In the genomic region with DNA sequence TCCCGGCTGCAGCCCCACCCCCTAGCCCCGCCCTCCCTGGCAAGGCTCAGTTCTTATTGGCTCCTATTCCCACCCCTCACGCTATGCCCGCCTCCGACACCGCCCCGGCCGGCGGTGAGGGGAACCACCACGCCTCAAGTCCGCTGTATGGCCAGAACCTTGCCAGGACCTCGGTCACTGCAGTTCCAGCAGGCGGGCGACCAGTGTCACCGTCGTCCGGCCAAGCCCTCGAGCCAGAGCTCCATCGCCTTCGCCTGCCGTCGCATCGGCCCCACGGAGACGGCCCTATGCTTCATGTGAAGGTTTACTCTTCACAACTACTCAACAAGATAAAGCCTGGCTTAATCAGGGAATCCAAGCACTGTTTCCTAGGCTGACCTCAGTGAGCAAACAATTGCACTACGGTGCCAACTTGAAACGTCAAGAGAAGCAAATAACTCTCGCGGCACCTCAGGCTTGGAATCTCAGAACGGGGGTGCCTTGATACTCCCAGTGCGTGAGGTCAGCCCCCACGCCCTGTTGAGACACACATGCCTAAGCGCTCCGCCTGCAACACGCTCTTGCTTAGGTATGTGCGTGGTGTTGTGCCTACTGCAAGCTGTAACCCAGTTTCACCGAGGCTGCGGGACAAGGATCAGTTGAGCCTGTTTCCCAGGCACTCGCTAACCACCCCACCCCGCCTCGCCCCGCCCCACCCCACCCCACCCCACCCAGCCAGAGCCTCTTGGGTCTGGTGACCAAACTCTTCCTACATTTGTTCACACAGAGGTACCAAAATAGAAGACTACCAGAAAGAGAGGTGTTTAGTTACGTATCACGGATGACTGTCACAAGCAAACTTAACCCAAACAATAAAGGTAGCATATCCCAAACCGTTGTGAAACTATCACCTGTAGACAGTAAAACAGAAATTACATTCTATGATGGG, we compare ENCODE assay signal across 1 cellular context.
TF ChIP-seq lines count a peak whose summit lies in the region.

No MANE protein-coding gene starts in this region.

TF ChIP-seq in HepG2, 621 proteins besides CTCF, POLR2A, EP300 and RAD21 (continued from another document and continues in another):
- TF ChIP-seq, protein P1, sequence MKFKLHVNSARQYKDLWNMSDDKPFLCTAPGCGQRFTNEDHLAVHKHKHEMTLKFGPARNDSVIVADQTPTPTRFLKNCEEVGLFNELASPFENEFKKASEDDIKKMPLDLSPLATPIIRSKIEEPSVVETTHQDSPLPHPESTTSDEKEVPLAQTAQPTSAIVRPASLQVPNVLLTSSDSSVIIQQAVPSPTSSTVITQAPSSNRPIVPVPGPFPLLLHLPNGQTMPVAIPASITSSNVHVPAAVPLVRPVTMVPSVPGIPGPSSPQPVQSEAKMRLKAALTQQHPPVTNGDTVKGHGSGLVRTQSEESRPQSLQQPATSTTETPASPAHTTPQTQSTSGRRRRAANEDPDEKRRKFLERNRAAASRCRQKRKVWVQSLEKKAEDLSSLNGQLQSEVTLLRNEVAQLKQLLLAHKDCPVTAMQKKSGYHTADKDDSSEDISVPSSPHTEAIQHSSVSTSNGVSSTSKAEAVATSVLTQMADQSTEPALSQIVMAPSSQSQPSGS (CRISPR knock-in tag; IDR thresholded peaks at IDR 0.05) = no peak
- TF ChIP-seq DMAP1 (CRISPR knock-in tag; IDR thresholded peaks at IDR 0.05) (peak; percentile 36; the same call in 1 of the 2 replicates), KDM4B (CRISPR knock-in tag; IDR thresholded peaks at IDR 0.05) (no peak; the same call in 1 of the 2 replicates), UBTF (CRISPR knock-in tag; IDR thresholded peaks at IDR 0.05) (peak; percentile 82), ZNF317 (CRISPR knock-in tag; IDR thresholded peaks at IDR 0.05) (no peak), ATF7-NPFF (CRISPR knock-in tag; IDR thresholded peaks at IDR 0.05; ENCODE audit: low read depth) (peak; percentile 74; the same call in 1 of the 2 replicates), ZNF224 (CRISPR knock-in tag; IDR thresholded peaks at IDR 0.05) (0 out of 2 replicates have a peak, but pooled peaks have one; percentile 31), ARNT2 (CRISPR knock-in tag; IDR thresholded peaks at IDR 0.05; ENCODE audit: low read depth) (peak; percentile 44; the same call in 1 of the 2 replicates), FOSL1 (CRISPR knock-in tag; IDR thresholded peaks at IDR 0.05; ENCODE audit: borderline replicate concordance) (no peak), TBX2 (CRISPR knock-in tag; IDR thresholded peaks at IDR 0.05; ENCODE audit: borderline replicate concordance) (0 out of 2 replicates have a peak, but pooled peaks have one; percentile 4), KLF6 (CRISPR knock-in tag; IDR thresholded peaks at IDR 0.05) (peak; percentile 19; the same call in 1 of the 2 replicates), REXO4 (CRISPR knock-in tag; IDR thresholded peaks at IDR 0.05; ENCODE audit: borderline replicate concordance) (no peak), SP2 (CRISPR knock-in tag; IDR thresholded peaks at IDR 0.05) (peak; percentile 84), AGO1 (IDR thresholded peaks at IDR 0.05; ENCODE audit: low read depth, low read length, poor library complexity, severe bottlenecking) (no peak), SOX6 (IDR thresholded peaks at IDR 0.05) (no peak), SOX6 (CRISPR knock-in tag; IDR thresholded peaks at IDR 0.05) (0 out of 2 replicates have a peak, but pooled peaks have one; percentile 27), ZNF776 (CRISPR knock-in tag; IDR thresholded peaks at IDR 0.05) (no peak), STAG1 (CRISPR knock-in tag; IDR thresholded peaks at IDR 0.05) (peak; percentile 25), ZGPAT (CRISPR knock-in tag; IDR thresholded peaks at IDR 0.05) (0 out of 2 replicates have a peak, but pooled peaks have one; percentile 57), SRY (CRISPR knock-in tag; IDR thresholded peaks at IDR 0.05) (0 out of 2 replicates have a peak, but pooled peaks have one; percentile 56), HOXA3 (CRISPR knock-in tag; IDR thresholded peaks at IDR 0.05) (peak; percentile 14; the same call in 1 of the 2 replicates), ZNF30 (CRISPR knock-in tag; IDR thresholded peaks at IDR 0.05) (no peak), POLR2G (IDR thresholded peaks at IDR 0.05; ENCODE audit: low read depth, low read length) (peak; percentile 44; the same call in 1 of the 2 replicates), ZNF883 (CRISPR knock-in tag; IDR thresholded peaks at IDR 0.05; ENCODE audit: not compliant biosample characterization) (no peak), HMGXB4 (CRISPR knock-in tag; IDR thresholded peaks at IDR 0.05; ENCODE audit: borderline replicate concordance in 1 of 2, low read depth in 1 of 2) (0 out of 4 replicates have a peak, but pooled peaks of 1 of the 2 experiments have one; percentile 25), HNRNPLL (IDR thresholded peaks at IDR 0.05; ENCODE audit: low read depth, low read length, poor library complexity, severe bottlenecking) (peak; percentile 16), ZNF672 (CRISPR knock-in tag; IDR thresholded peaks at IDR 0.05) (0 out of 2 replicates have a peak, but pooled peaks have one; percentile 22), THAP11 (CRISPR knock-in tag; IDR thresholded peaks at IDR 0.05) (0 out of 2 replicates have a peak, but pooled peaks have one; percentile 16), ZSCAN20 (CRISPR knock-in tag; IDR thresholded peaks at IDR 0.05; ENCODE audit: borderline replicate concordance) (no peak)
- TF ChIP-seq, protein P2, sequence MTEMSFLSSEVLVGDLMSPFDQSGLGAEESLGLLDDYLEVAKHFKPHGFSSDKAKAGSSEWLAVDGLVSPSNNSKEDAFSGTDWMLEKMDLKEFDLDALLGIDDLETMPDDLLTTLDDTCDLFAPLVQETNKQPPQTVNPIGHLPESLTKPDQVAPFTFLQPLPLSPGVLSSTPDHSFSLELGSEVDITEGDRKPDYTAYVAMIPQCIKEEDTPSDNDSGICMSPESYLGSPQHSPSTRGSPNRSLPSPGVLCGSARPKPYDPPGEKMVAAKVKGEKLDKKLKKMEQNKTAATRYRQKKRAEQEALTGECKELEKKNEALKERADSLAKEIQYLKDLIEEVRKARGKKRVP (CRISPR knock-in tag; IDR thresholded peaks at IDR 0.05) = no peak
- TF ChIP-seq, protein P3, sequence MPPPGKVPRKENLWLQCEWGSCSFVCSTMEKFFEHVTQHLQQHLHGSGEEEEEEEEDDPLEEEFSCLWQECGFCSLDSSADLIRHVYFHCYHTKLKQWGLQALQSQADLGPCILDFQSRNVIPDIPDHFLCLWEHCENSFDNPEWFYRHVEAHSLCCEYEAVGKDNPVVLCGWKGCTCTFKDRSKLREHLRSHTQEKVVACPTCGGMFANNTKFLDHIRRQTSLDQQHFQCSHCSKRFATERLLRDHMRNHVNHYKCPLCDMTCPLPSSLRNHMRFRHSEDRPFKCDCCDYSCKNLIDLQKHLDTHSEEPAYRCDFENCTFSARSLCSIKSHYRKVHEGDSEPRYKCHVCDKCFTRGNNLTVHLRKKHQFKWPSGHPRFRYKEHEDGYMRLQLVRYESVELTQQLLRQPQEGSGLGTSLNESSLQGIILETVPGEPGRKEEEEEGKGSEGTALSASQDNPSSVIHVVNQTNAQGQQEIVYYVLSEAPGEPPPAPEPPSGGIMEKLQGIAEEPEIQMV (CRISPR knock-in tag; IDR thresholded peaks at IDR 0.05; ENCODE audit: low read depth) = peak; percentile 15; the same call in 1 of the 2 replicates
- TF ChIP-seq, protein P4, sequence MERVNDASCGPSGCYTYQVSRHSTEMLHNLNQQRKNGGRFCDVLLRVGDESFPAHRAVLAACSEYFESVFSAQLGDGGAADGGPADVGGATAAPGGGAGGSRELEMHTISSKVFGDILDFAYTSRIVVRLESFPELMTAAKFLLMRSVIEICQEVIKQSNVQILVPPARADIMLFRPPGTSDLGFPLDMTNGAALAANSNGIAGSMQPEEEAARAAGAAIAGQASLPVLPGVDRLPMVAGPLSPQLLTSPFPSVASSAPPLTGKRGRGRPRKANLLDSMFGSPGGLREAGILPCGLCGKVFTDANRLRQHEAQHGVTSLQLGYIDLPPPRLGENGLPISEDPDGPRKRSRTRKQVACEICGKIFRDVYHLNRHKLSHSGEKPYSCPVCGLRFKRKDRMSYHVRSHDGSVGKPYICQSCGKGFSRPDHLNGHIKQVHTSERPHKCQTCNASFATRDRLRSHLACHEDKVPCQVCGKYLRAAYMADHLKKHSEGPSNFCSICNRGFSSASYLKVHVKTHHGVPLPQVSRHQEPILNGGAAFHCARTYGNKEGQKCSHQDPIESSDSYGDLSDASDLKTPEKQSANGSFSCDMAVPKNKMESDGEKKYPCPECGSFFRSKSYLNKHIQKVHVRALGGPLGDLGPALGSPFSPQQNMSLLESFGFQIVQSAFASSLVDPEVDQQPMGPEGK (CRISPR knock-in tag; IDR thresholded peaks at IDR 0.05) = peak; percentile 33; the same call in 1 of the 2 replicates
- TF ChIP-seq, protein P5, sequence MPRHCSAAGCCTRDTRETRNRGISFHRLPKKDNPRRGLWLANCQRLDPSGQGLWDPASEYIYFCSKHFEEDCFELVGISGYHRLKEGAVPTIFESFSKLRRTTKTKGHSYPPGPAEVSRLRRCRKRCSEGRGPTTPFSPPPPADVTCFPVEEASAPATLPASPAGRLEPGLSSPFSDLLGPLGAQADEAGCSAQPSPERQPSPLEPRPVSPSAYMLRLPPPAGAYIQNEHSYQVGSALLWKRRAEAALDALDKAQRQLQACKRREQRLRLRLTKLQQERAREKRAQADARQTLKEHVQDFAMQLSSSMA (CRISPR knock-in tag; IDR thresholded peaks at IDR 0.05) = no peak
